Comparison of ENCODE assay signal across 2 cellular contexts in the genomic region with DNA sequence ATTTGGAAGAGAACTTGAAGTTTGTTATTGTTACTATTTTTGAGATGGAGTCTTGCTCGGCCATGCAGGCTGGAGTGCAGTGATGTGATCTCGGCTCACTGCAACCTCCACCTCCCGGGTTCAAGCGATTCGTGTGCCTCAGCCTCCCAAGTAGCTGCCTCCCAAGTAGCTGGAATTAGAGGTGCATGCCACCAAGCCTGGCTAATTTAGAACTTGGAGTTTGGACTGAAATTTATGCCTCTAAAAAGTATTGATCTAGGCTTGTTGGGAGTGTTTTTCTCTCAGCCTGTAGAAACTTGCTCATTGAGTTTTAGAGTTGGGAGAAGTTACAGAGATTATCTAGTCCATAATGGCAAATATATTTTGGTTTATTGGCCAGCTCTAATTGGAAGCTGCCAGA.
TF ChIP-seq lines count a peak whose summit lies in the region.

No MANE protein-coding gene starts in this region.

TF ChIP-seq in HEK293, 187 proteins besides CTCF, POLR2A, EP300 and RAD21 (continues in another document):
- TF ChIP-seq ZNF596 (tag by site-specific recombination; IDR thresholded peaks at IDR 0.05) (no peak), REPIN1 (tag by site-specific recombination; IDR thresholded peaks at IDR 0.05; ENCODE audit: low read depth) (no peak), PRDM1 (tag by site-specific recombination; IDR thresholded peaks at IDR 0.05) (no peak), ZNF239 (tag by site-specific recombination; IDR thresholded peaks at IDR 0.05) (no peak), ZNF148 (tag by site-specific recombination; IDR thresholded peaks at IDR 0.05; ENCODE audit: borderline replicate concordance) (no peak), ZNF704 (tag by site-specific recombination; IDR thresholded peaks at IDR 0.05) (no peak), ZNF354C (tag by site-specific recombination; IDR thresholded peaks at IDR 0.05; ENCODE audit: borderline replicate concordance, low read depth) (no peak), ATF2 (tag by site-specific recombination; IDR thresholded peaks at IDR 0.05; ENCODE audit: low read depth) (no peak), OSR2 (tag by site-specific recombination; IDR thresholded peaks at IDR 0.05) (0 out of 2 replicates have a peak, but pooled peaks have one; percentile 6), MZF1 (tag by site-specific recombination; IDR thresholded peaks at IDR 0.05; ENCODE audit: borderline replicate concordance) (no peak), GLI4 (tag by site-specific recombination; IDR thresholded peaks at IDR 0.05) (no peak), GLIS1 (tag by site-specific recombination; IDR thresholded peaks at IDR 0.05) (peak; percentile 59)
- TF ChIP-seq, protein P1, sequence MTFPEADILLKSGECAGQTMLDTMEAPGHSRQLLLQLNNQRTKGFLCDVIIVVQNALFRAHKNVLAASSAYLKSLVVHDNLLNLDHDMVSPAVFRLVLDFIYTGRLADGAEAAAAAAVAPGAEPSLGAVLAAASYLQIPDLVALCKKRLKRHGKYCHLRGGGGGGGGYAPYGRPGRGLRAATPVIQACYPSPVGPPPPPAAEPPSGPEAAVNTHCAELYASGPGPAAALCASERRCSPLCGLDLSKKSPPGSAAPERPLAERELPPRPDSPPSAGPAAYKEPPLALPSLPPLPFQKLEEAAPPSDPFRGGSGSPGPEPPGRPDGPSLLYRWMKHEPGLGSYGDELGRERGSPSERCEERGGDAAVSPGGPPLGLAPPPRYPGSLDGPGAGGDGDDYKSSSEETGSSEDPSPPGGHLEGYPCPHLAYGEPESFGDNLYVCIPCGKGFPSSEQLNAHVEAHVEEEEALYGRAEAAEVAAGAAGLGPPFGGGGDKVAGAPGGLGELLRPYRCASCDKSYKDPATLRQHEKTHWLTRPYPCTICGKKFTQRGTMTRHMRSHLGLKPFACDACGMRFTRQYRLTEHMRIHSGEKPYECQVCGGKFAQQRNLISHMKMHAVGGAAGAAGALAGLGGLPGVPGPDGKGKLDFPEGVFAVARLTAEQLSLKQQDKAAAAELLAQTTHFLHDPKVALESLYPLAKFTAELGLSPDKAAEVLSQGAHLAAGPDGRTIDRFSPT (tag by site-specific recombination; IDR thresholded peaks at IDR 0.05) = no peak
- TF ChIP-seq, protein P2, sequence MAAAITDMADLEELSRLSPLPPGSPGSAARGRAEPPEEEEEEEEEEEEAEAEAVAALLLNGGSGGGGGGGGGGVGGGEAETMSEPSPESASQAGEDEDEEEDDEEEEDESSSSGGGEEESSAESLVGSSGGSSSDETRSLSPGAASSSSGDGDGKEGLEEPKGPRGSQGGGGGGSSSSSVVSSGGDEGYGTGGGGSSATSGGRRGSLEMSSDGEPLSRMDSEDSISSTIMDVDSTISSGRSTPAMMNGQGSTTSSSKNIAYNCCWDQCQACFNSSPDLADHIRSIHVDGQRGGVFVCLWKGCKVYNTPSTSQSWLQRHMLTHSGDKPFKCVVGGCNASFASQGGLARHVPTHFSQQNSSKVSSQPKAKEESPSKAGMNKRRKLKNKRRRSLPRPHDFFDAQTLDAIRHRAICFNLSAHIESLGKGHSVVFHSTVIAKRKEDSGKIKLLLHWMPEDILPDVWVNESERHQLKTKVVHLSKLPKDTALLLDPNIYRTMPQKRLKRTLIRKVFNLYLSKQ (tag by site-specific recombination; IDR thresholded peaks at IDR 0.05; ENCODE audit: borderline replicate concordance) = no peak

TF ChIP-seq in GM12878, 131 proteins besides CTCF, POLR2A, EP300 and RAD21:
- TF ChIP-seq BCL11A (IDR thresholded peaks at IDR 0.05; ENCODE audit: low read depth, low read length) = no peak
- TF ChIP-seq, protein P3, sequence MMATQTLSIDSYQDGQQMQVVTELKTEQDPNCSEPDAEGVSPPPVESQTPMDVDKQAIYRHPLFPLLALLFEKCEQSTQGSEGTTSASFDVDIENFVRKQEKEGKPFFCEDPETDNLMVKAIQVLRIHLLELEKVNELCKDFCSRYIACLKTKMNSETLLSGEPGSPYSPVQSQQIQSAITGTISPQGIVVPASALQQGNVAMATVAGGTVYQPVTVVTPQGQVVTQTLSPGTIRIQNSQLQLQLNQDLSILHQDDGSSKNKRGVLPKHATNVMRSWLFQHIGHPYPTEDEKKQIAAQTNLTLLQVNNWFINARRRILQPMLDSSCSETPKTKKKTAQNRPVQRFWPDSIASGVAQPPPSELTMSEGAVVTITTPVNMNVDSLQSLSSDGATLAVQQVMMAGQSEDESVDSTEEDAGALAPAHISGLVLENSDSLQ (IDR thresholded peaks at IDR 0.05) = no peak
- TF ChIP-seq, protein P4, sequence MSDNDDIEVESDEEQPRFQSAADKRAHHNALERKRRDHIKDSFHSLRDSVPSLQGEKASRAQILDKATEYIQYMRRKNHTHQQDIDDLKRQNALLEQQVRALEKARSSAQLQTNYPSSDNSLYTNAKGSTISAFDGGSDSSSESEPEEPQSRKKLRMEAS (IDR thresholded peaks at IDR 0.05; ENCODE audit: low read depth, low read length) = no peak
- no peak for TF ChIP-seq IKZF1 (conservative IDR thresholded peaks at IDR 0.05)
- TF ChIP-seq FOXK2 (IDR thresholded peaks at IDR 0.05) = no peak
- TF ChIP-seq BCL3 (IDR thresholded peaks at IDR 0.05; ENCODE audit: borderline replicate concordance, insufficient read depth, low read depth, low read length, poor library complexity, severe bottlenecking) = no peak
- TF ChIP-seq, protein P5, sequence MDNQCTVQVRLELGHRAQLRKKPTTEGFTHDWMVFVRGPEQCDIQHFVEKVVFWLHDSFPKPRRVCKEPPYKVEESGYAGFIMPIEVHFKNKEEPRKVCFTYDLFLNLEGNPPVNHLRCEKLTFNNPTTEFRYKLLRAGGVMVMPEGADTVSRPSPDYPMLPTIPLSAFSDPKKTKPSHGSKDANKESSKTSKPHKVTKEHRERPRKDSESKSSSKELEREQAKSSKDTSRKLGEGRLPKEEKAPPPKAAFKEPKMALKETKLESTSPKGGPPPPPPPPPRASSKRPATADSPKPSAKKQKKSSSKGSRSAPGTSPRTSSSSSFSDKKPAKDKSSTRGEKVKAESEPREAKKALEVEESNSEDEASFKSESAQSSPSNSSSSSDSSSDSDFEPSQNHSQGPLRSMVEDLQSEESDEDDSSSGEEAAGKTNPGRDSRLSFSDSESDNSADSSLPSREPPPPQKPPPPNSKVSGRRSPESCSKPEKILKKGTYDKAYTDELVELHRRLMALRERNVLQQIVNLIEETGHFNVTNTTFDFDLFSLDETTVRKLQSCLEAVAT (IDR thresholded peaks at IDR 0.05) = no peak
- TF ChIP-seq WRNIP1 (IDR thresholded peaks at IDR 0.05; ENCODE audit: borderline replicate concordance, low read depth, low read length) = no peak
- no peak for TF ChIP-seq SPI1 (IDR thresholded peaks at IDR 0.05; ENCODE audit: borderline replicate concordance, insufficient read depth, low read depth, low read length)
- TF ChIP-seq CHD2 (IDR thresholded peaks at IDR 0.05; ENCODE audit: borderline replicate concordance, low read depth, low read length) = no peak
- TF ChIP-seq POLR2AphosphoS5 (IDR thresholded peaks at IDR 0.05; ENCODE audit: low read length) = no peak
- TF ChIP-seq ZNF24 (IDR thresholded peaks at IDR 0.05) = no peak
